In genomic region chr1:72433591-72433990, GRCh38 we compare ENCODE assay signal across 20 cellular contexts.
A peak's percentile ranks its signal among the peaks of the same experiment; 100 is the strongest.
DNase-seq lines count a peak whose midpoint lies in the region; ATAC-seq and TF ChIP-seq lines count a peak whose summit lies in the region.
"Had no signal": no experiment of that assay in that cellular context is flagged by ENCODE, and none has a peak within 500 bp of the region (broad histone marks: within the 10 kb centered on the region; RNA-seq: fewer than 3 reads in every experiment).

No MANE protein-coding gene starts in this region.

- no peaks in the 10 kb centered on the region for H3K27me3 ChIP-seq in GM23248 (replicated peaks; ENCODE audit: insufficient read depth)
- no peaks in the 10 kb centered on the region for H3K27me3 ChIP-seq in uterus
- H3K27me3 ChIP-seq: brain microvascular endothelial cell, heart left ventricle, transverse colon had no signal

- ATAC-seq in GM18502 (IDR thresholded peaks at IDR 0.05; ENCODE audit: poor library complexity, unreplicated experiment) (peak; percentile 52), GM19397 (IDR thresholded peaks at IDR 0.05; ENCODE audit: unreplicated experiment) (peak; percentile 58), HG02763 (IDR thresholded peaks at IDR 0.05; ENCODE audit: unreplicated experiment) (peak; percentile 55), HG03439 (IDR thresholded peaks at IDR 0.05; ENCODE audit: unreplicated experiment) (peak; percentile 73)
- ATAC-seq: esophagus mucosa, heart left ventricle, right cardiac atrium had no signal

- in situ Hi-C loops in GM23248 (cut with MboI) = no loop called here

- H3K27ac ChIP-seq in GM23248 (no peak overlapping the region), uterus (no peak overlapping the region)
- H3K27ac ChIP-seq: brain microvascular endothelial cell, heart left ventricle, transverse colon had no signal

- WGBS in GM23248 (ENCODE audit: low coverage in 1 of 2, low lambda C conversion rate in 2 of 2, missing lambda C conversion rate in 2 of 2), 2 experiments = 62 to 67% methylated on average over 2 of the region's 2 CpGs

- H3K4me3 ChIP-seq in GM23248 (no peak overlapping the region), uterus (no peak overlapping the region)
- H3K4me3 ChIP-seq: heart left ventricle, transverse colon had no signal

- DNase-seq in GM23248 (no peak), germinal center (ENCODE audit: low spot score) (no peak), NCI-H748 treated with DMSO at 0.1 percent for 48 hours (lab: John Stamatoyannopoulos, UW) (no peak), uterus (no peak)
- DNase-seq: activated CD4-positive, alpha-beta T cell treated with anti-CD3 and anti-CD28 coated beads for 1 hour; brain microvascular endothelial cell; CD4-positive, alpha-beta memory T cell; GOT3; heart left ventricle; islet precursor cell; NCI-H1048; NK-92 treated with Interleukin-12 subunit alpha and Interleukin-12 subunit beta, amount 100 ng/mL, for 24 hours; nucleus accumbens; right cardiac atrium; transverse colon had no signal

- H3K9me2 ChIP-seq in GM23248 (ENCODE audit: insufficient read depth) = no peaks in the 10 kb centered on the region

- H3K36me3 ChIP-seq in GM23248 (ENCODE audit: low read depth) (no peaks in the 10 kb centered on the region), uterus (no peaks in the 10 kb centered on the region)
- H3K36me3 ChIP-seq: brain microvascular endothelial cell, heart left ventricle, transverse colon had no signal

- no peak for TF ChIP-seq CTCF in uterus (IDR thresholded peaks at IDR 0.05)

- H3K9ac ChIP-seq in GM23248 = no peak overlapping the region

- no peak overlapping the region for H2AFZ ChIP-seq in GM23248

- H3K79me2 ChIP-seq in GM23248 (ENCODE audit: insufficient read depth) = no peaks in the 10 kb centered on the region

- no peaks in the 10 kb centered on the region for H4K20me1 ChIP-seq in GM23248 (ENCODE audit: insufficient read depth)

- no peak overlapping the region for H3K4me2 ChIP-seq in GM23248 (ENCODE audit: unreplicated experiment)

- no peak for TF ChIP-seq POLR2A in uterus (IDR thresholded peaks at IDR 0.05)

- no peaks in the 10 kb centered on the region for H3K9me3 ChIP-seq in GM23248 (ENCODE audit: low read depth)
- no peaks in the 10 kb centered on the region for H3K9me3 ChIP-seq in uterus

- H3K4me1 ChIP-seq in GM23248 (ENCODE audit: insufficient read depth) (peaks cover 20% of the 10 kb centered on the region), uterus (no peaks in the 10 kb centered on the region)
- H3K4me1 ChIP-seq: heart left ventricle, transverse colon had no signal

- intact Hi-C loops in uterus (cut with DNase I; ENCODE audit: low total_unique reads) = no loop called here

- peaks cover 3% of the 10 kb centered on the region; the same call in 1 of the 2 replicates for H3F3A ChIP-seq in GM23248 (ENCODE audit: insufficient read depth)
